In genomic region chr11:99568808-99569207, GRCh38 we compare ENCODE assay signal across 18 cellular contexts.
"Had no signal": no experiment of that assay in that cellular context is flagged by ENCODE, and none has a peak within 500 bp of the region (broad histone marks: within the 10 kb centered on the region; RNA-seq: fewer than 3 reads in every experiment).

No MANE protein-coding gene starts in this region.

- FAIRE-seq: endothelial cell of umbilical vein, keratinocyte had no signal

- DNase-seq: activated CD4-positive, alpha-beta T cell treated with anti-CD3 and anti-CD28 coated beads for 36 hours; activated CD4-positive, CD25-positive, alpha-beta regulatory T cell; activated CD8-positive, alpha-beta memory T cell treated with anti-CD3 and anti-CD28 coated beads, Interleukin-2, amount 10 ng/mL, durations not matched to agents 7 days and 5 days; activated CD8-positive, alpha-beta T cell treated with anti-CD3 and anti-CD28 coated beads, Interleukin-2, amount 10 ng/mL, durations not matched to agents 7 days and 5 days; activated naive CD8-positive, alpha-beta T cell treated with anti-CD3 and anti-CD28 coated beads, Interleukin-2, amount 50 U/mL, for 24 hours; activated T-cell treated with anti-CD3 and anti-CD28 coated beads, Interleukin-2, amount 50 U/mL, for 48 hours; amygdala; central memory CD4-positive, alpha-beta T cell; head of caudate nucleus; hippocampal formation; left cardiac atrium; left ventricle myocardium superior; mucosa of descending colon; right lobe of liver; stimulated activated CD4-positive, alpha-beta T cell treated with anti-CD3 and anti-CD28 coated beads, Interleukin-2, amount 100 ng/mL, for 48 hours; stimulated activated naive CD4-positive, alpha-beta T cell treated with Interleukin-2 at 50 U/mL for 16 hours had no signal

- ATAC-seq: activated CD4-positive, alpha-beta T cell treated with anti-CD3 and anti-CD28 coated beads for 36 hours; activated CD8-positive, alpha-beta memory T cell treated with anti-CD3 and anti-CD28 coated beads, Interleukin-2, amount 10 ng/mL, durations not matched to agents 7 days and 5 days; activated CD8-positive, alpha-beta T cell treated with anti-CD3 and anti-CD28 coated beads, Interleukin-2, amount 10 ng/mL, durations not matched to agents 7 days and 5 days; activated naive CD8-positive, alpha-beta T cell treated with anti-CD3 and anti-CD28 coated beads, Interleukin-2, amount 50 U/mL, for 24 hours; left cardiac atrium; left ventricle myocardium superior; mucosa of descending colon; right lobe of liver had no signal
